Comparison of ENCODE assay signal across 9 cellular contexts in the genomic region with DNA sequence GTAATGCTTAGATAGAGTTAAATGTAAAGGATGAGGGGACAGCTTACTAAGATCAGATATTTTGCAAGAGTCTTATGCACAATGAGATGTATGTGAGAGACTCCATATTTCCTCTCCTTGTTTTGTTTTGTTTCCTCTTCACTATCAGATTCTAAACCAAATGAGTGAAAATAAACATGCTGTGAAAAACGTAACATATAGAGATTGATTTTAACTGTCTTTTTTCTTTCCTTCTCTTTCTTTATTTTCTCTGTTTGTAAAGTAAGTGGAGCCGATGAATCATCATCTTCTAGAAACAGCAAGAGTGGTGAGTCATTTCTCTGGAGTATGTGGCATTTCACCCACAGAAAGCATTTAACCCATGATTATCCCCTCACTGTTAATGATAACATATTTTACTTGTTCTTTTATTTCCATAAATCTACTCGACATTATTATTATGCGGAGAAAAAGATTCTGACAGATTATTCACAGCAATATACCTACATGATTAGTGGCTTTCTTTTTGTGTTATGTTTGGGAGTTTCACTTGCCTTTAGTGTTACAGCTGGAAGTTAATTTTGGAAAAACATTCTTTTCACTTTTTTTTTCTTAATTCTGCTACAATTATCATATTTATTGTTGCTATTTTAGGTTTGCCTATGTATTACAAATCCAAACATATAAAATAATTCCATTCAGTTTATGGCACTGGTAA. TPM values are rescaled to one million over a fixed set of nuclear protein-coding genes. Genes with fewer than 3 reads are reported as not detected.
DNase-seq lines count a peak whose midpoint lies in the region; ATAC-seq, FAIRE-seq and TF ChIP-seq lines count a peak whose summit lies in the region.
"Had no signal": no experiment of that assay in that cellular context is flagged by ENCODE, and none has a peak within 500 bp of the region (broad histone marks: within the 10 kb centered on the region; RNA-seq: fewer than 3 reads in every experiment).

No MANE protein-coding gene starts in this region.

- H3K27ac ChIP-seq in HepG2 (ENCODE audit: extremely low read length, insufficient read depth, low read length) (no peak overlapping the region), upper lobe of right lung (peak overlapping the region; percentile 78)

- intact Hi-C loops in HepG2 (cut with micrococcal nuclease; ENCODE audit: unreplicated experiment) = no loop called here
- intact Hi-C loops in upper lobe of right lung (cut with DNase I) = no loop called here

- TF ChIP-seq EP300 in HepG2 (IDR thresholded peaks at IDR 0.05; ENCODE audit: low read depth in 2 of 2, low read length in 2 of 2) (no peak), HepG2 (CRISPR knock-in tag; IDR thresholded peaks at IDR 0.05; ENCODE audit: borderline replicate concordance) (no peak)

- in situ Hi-C loops in HepG2 (cut with HindIII; ENCODE audit: extremely low pct_ligation_motif_present, low pct_unique_long_range_greater_than_20kb) = no loop called here

- FAIRE-seq in HepG2 (lab: Jason Lieb, UNC) = no peak

- no peaks in the 10 kb centered on the region for H3K36me3 Mint-ChIP-seq in brain
- H3K36me3 Mint-ChIP-seq: memory B cell had no signal

- H3K4me2 ChIP-seq in HepG2 (ENCODE audit: low read depth, low read length) = no peak overlapping the region

- no peak overlapping the region for H3K9ac ChIP-seq in HepG2 (ENCODE audit: insufficient read depth, low read depth, low read length)

- H3K9me3 Mint-ChIP-seq in brain = no peaks in the 10 kb centered on the region

- no TSS peak for BruUV-seq in HepG2 (replicated peaks; lab: Mats Ljungman, UMichigan)

- peak; percentile 65 for ATAC-seq in HG02763 (IDR thresholded peaks at IDR 0.05; ENCODE audit: unreplicated experiment)
- no peak for ATAC-seq in HepG2
- ATAC-seq in upper lobe of right lung = peak; percentile 63

- H3K27me3 ChIP-seq in HepG2 (ENCODE audit: control insufficient read depth in 1 of 2, insufficient read depth in 2 of 2, low read length in 2 of 2) = no peaks in the 10 kb centered on the region; a peak in 1 of 5 replicates
- no peaks in the 10 kb centered on the region for H3K27me3 ChIP-seq in upper lobe of right lung

- no peaks in the 10 kb centered on the region for H4K20me1 ChIP-seq in HepG2 (ENCODE audit: insufficient read depth, low read length)

- H3K4me1 ChIP-seq in HepG2 (ENCODE audit: insufficient read depth, low read length) (no peaks in the 10 kb centered on the region), upper lobe of right lung (peaks cover 43% of the 10 kb centered on the region)

- H3K4me1 Mint-ChIP-seq in brain = peaks cover 56% of the 10 kb centered on the region

- no peak for TF ChIP-seq RAD21 in HepG2 (CRISPR knock-in tag; IDR thresholded peaks at IDR 0.05)

- CTCF ChIA-PET in HepG2 (lab: Yijun Ruan, JAX; ENCODE audit: low intra/inter-chr PET ratio, low total read pairs) = no interaction called here

- no peaks in the 10 kb centered on the region for H3K27me3 Mint-ChIP-seq in brain

- H3K27ac Mint-ChIP-seq in brain = peak overlapping the region; percentile 2 to 96 (median 81)
- H3K27ac Mint-ChIP-seq: memory B cell had no signal

- TF ChIP-seq POLR2A in HepG2 (IDR thresholded peaks at IDR 0.05; ENCODE audit: insufficient read depth in 1 of 2, low read depth in 2 of 2, low read length in 2 of 2) = no peak

- no peak for TF ChIP-seq CTCF in brain (conservative IDR thresholded peaks at IDR 0.05)
- no peak for TF ChIP-seq CTCF in HepG2 (CRISPR knock-in tag; IDR thresholded peaks at IDR 0.05)
- no peak for TF ChIP-seq CTCF in upper lobe of right lung (IDR thresholded peaks at IDR 0.05)

- POLR2A ChIA-PET in HepG2 (lab: Yijun Ruan, JAX) = no interaction called here

- H3K36me3 ChIP-seq in HepG2 (replicated peaks in 1 of 2; ENCODE audit: control insufficient read depth in 1 of 2, insufficient read depth in 2 of 2, low read length in 2 of 2) = no peaks in the 10 kb centered on the region
- H3K36me3 ChIP-seq in upper lobe of right lung = no peaks in the 10 kb centered on the region

- no peaks in the 10 kb centered on the region for H3K79me2 ChIP-seq in HepG2 (ENCODE audit: insufficient read depth, low read length)

- peak; percentile 15 for DNase-seq in stimulated activated CD4-positive, alpha-beta T cell treated with anti-CD3 and anti-CD28 coated beads, Interleukin-2, amount 100 ng/mL, for 4 hours (ENCODE audit: low read depth)
- no peak for DNase-seq in stimulated activated CD4-positive, alpha-beta T cell treated with anti-CD3 and anti-CD28 coated beads, Interleukin-2, amount 100 ng/mL, for 24 hours
- DNase-seq in NCI-H2196 (lab: John Stamatoyannopoulos, UW; ENCODE audit: unreplicated experiment) (peak; percentile 36), HepG2 (ENCODE audit: low spot score) (no peak), upper lobe of right lung (no peak), NCI-H2171 treated with DMSO at 0.1 percent for 48 hours (lab: John Stamatoyannopoulos, UW) (no peak)

- H3K9me3 ChIP-seq in HepG2 (ENCODE audit: low read length) (no peaks in the 10 kb centered on the region), upper lobe of right lung (no peaks in the 10 kb centered on the region)

- H2AFZ ChIP-seq in HepG2 (ENCODE audit: low read length) = no peak overlapping the region

- H3K4me3 Mint-ChIP-seq in brain = peak overlapping the region in 4 of 5 experiments; percentile 19 to 60 (median 29)
- H3K4me3 Mint-ChIP-seq: memory B cell had no signal

- WGBS in HepG2 (ENCODE audit: low lambda C conversion rate) = 11% methylated on average over 4 of the region's 4 CpGs

- H3K4me3 ChIP-seq in HepG2 (replicated peaks in 1 of 3; ENCODE audit: insufficient read depth in 1 of 3, low read depth in 2 of 3, low read length in 3 of 3) = no peak overlapping the region
- peak overlapping the region; percentile 12 for H3K4me3 ChIP-seq in upper lobe of right lung

TF ChIP-seq in HepG2, 621 proteins besides CTCF, POLR2A, EP300 and RAD21:
- no peak for TF ChIP-seq ZNF460 (CRISPR knock-in tag; IDR thresholded peaks at IDR 0.05; ENCODE audit: borderline replicate concordance)
- 0 out of 2 replicates have a peak, but pooled peaks have one; percentile 27 for TF ChIP-seq PPARG (CRISPR knock-in tag; conservative IDR thresholded peaks at IDR 0.05)
- TF ChIP-seq ZNF652 (CRISPR knock-in tag; IDR thresholded peaks at IDR 0.05; ENCODE audit: borderline replicate concordance, low read depth) = 0 out of 2 replicates have a peak, but pooled peaks have one; percentile 62
- TF ChIP-seq, protein P1, sequence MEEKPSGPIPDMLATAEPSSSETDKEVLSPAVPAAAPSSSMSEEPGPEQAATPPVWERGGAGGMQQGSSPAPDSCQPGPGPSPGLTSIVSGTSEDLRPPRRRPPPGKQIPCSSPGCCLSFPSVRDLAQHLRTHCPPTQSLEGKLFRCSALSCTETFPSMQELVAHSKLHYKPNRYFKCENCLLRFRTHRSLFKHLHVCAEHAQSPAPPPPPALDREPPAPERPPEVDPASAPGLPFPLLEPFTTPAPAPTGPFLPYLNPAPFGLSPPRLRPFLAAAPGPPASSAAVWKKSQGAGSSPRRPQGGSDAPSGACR (CRISPR knock-in tag; IDR thresholded peaks at IDR 0.05) = no peak

RNA-seq across cellular contexts. Expression of gene ANXA1, which starts 2.1 kb away (rescaled TPM):
- polyA plus RNA-seq in brain (ENCODE audit: insufficient read depth, low read depth, low replicate concordance) = 5.1 TPM
- 0.20 and 0.24 TPM in 2 replicates for total RNA-seq in HepG2 (2016; rRNA removed; fragmentation: Illumina TruSeq; extraction: Trizol)
- total RNA-seq in HepG2 (2016; cell fraction: cytosol; rRNA removed; fragmentation: Illumina TruSeq; extraction: Trizol; ENCODE audit: low read depth) = not detected in 2 replicates
- not detected in 2 replicates for total RNA-seq in HepG2 (2016; cell fraction: insoluble cytoplasmic fraction; rRNA removed; fragmentation: Illumina TruSeq; extraction: Trizol)
- not detected in 2 replicates for total RNA-seq in HepG2 (2016; cell fraction: membrane; rRNA removed; fragmentation: Illumina TruSeq; extraction: Trizol)
- total RNA-seq in HepG2 (2016; cell fraction: nucleus; rRNA removed; fragmentation: Illumina TruSeq; extraction: Trizol) = not detected in 2 replicates
- polyA plus RNA-seq in HepG2 (2011; rRNA removed) = 0.13 and 0.15 TPM in 2 replicates
- 0.05 and 0.14 TPM in 2 replicates for polyA plus RNA-seq in HepG2 (2011; cell fraction: cytosol; rRNA removed)
- not detected in 2 replicates for polyA plus RNA-seq in HepG2 (2011; cell fraction: nucleus; rRNA removed)
- not detected in 2 replicates for polyA plus RNA-seq in HepG2 (2012)
- polyA plus RNA-seq in HepG2 (2016; cell fraction: cytosol; fragmentation: Illumina TruSeq; extraction: Trizol; ENCODE audit: low read depth) = not detected in 2 replicates
- polyA plus RNA-seq in HepG2 (2016; cell fraction: insoluble cytoplasmic fraction; fragmentation: Illumina TruSeq; extraction: Trizol; ENCODE audit: low read depth) = 0.15 and 0.21 TPM in 2 replicates
- not detected in 2 replicates for polyA plus RNA-seq in HepG2 (2016; cell fraction: membrane; fragmentation: Illumina TruSeq; extraction: Trizol; ENCODE audit: low read depth)
- polyA plus RNA-seq in HepG2 (2016; cell fraction: nucleus; fragmentation: Illumina TruSeq; extraction: Trizol; ENCODE audit: insufficient read depth, low read depth) = 0.65 TPM in 1 of 2 replicates, not detected in the other
- polyA minus RNA-seq in HepG2 (2011; rRNA and poly(A)+ RNA removed; ENCODE audit: low replicate concordance) = 0.52 and 145 TPM in 2 replicates
- polyA minus RNA-seq in HepG2 (2011; cell fraction: cytosol; rRNA and poly(A)+ RNA removed) = not detected in 2 replicates
- 0.90 TPM in 1 of 2 replicates, not detected in the other for polyA minus RNA-seq in HepG2 (2011; cell fraction: nucleus; rRNA and poly(A)+ RNA removed)
- 314 TPM for total RNA-seq in upper lobe of right lung

Comparison
In these comparisons a context has a peak if more than half of its experiments do, and no peak if none do; other contexts are left out.
1. DNase-seq: peak in stimulated activated CD4-positive, alpha-beta T cell treated with anti-CD3 and anti-CD28 coated beads, Interleukin-2, amount 100 ng/mL, for 4 hours (single experiment) and NCI-H2196 (single experiment); none in stimulated activated CD4-positive, alpha-beta T cell treated with anti-CD3 and anti-CD28 coated beads, Interleukin-2, amount 100 ng/mL, for 24 hours (0 of 2), HepG2 (single experiment), upper lobe of right lung (single experiment) and NCI-H2171 treated with DMSO at 0.1 percent for 48 hours (single experiment).
2. RNA of gene ANXA1, which starts 2.1 kb away (total RNA-seq): 314 TPM in upper lobe of right lung (single experiment); 0.20 to 0.24 TPM in HepG2; every median in the first group is over 100 times any median in the second.